17 cellular contexts compared by ENCODE assay signal in the genomic region with DNA sequence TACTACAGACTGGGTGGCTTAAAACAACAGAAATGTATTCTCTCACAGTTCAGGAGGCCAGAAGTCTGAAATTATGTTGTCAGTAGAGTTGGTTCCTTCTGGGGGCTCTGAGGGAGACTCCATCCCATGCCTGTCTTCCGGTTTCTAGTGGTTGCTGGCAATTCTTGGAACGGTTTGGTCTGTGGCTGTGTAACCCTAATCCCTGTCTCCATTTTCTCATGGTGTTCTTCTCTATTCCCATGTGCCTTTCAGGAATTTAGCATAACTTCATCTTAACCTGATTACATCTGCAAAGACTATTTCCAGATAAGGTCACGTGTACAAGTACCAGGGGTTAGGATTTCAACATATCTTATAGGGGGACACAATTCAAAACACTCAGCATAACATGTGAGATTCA.
A peak's percentile ranks its signal among the peaks of the same experiment; 100 is the strongest.
DNase-seq lines count a peak whose midpoint lies in the region; ATAC-seq and TF ChIP-seq lines count a peak whose summit lies in the region.
"Had no signal": no experiment of that assay in that cellular context is flagged by ENCODE, and none has a peak within 500 bp of the region (broad histone marks: within the 10 kb centered on the region; RNA-seq: fewer than 3 reads in every experiment).

No MANE protein-coding gene starts in this region.

- DNase-seq in AG04450 (ENCODE audit: low read depth, low spot score), result no peak
- DNase-seq in PC-3, result no peak
- peak; percentile 85 for DNase-seq in choroid plexus epithelial cell (ENCODE audit: low read depth)
- DNase-seq in neural progenitor cell (ENCODE audit: low spot score), result no peak
- no peak for DNase-seq in NCI-H82 treated with DMSO at 0.1 percent for 48 hours (lab: John Stamatoyannopoulos, UW; ENCODE audit: unreplicated experiment)
- DNase-seq in cerebellar nuclear complex (lab: John Stamatoyannopoulos, UW), result no peak
- DNase-seq in COLO829 (ENCODE audit: low spot score), result no peak
- DNase-seq: CD4-positive, CD25-positive, alpha-beta regulatory T cell; DMS79; H9; NCI-H1417; NCI-H187 treated with DMSO at 0.1 percent for 48 hours; NCI-H774 had no signal

- H3K36me3 Mint-ChIP-seq in neural progenitor cell, result no peaks in the 10 kb centered on the region

- H3K4me3 Mint-ChIP-seq in neural progenitor cell, result no peak overlapping the region
- H3K4me3 Mint-ChIP-seq: CD4-positive, CD25-positive, alpha-beta regulatory T cell; H9 had no signal

- no peak for ATAC-seq in PC-3
- ATAC-seq: Right ventricle myocardium inferior had no signal

- CTCF ChIA-PET in AG04450 (lab: Charles Lee) (no interaction called here), PC-3 (lab: Charles Lee) (no interaction called here)

- H3K27ac Mint-ChIP-seq in neural progenitor cell, result no peak overlapping the region
- H3K27ac Mint-ChIP-seq: CD4-positive, CD25-positive, alpha-beta regulatory T cell; H9 had no signal

- H3K9me3 ChIP-seq in AG04450 (ENCODE audit: control insufficient read depth, insufficient read depth, low read length), result peaks cover 10% of the 10 kb centered on the region
- 0 out of 2 replicates have a peak, but pooled peaks cover 8% of the 10 kb centered on the region for H3K9me3 ChIP-seq in PC-3 (ENCODE audit: low read length)
- H3K9me3 ChIP-seq in neutrophil, result no peaks in the 10 kb centered on the region
- no peaks in the 10 kb centered on the region for H3K9me3 ChIP-seq in neural progenitor cell (ENCODE audit: low read depth)

- BruUV-seq in PC-3 (replicated peaks; lab: Mats Ljungman, UMichigan), result no TSS peak

- H3K4me1 Mint-ChIP-seq in neural progenitor cell, result no peaks in the 10 kb centered on the region
- H3K4me1 Mint-ChIP-seq: CD4-positive, CD25-positive, alpha-beta regulatory T cell; H9 had no signal

- H3K9ac ChIP-seq in PC-3 (ENCODE audit: low read length) (peak overlapping the region; percentile 7; the same call in 1 of the 2 replicates), neural progenitor cell (no peak overlapping the region)

- H3K27me3 ChIP-seq in AG04450 (ENCODE audit: control insufficient read depth, insufficient read depth, low read length) (peaks cover 21% of the 10 kb centered on the region), PC-3 (ENCODE audit: low read length) (peaks cover 20% of the 10 kb centered on the region; the same call in 1 of the 2 replicates), neutrophil (peaks cover 21% of the 10 kb centered on the region), neural progenitor cell (peaks cover 18% of the 10 kb centered on the region)

- peak overlapping the region; percentile 85 for H3K27ac ChIP-seq in AG04450 (ENCODE audit: low read depth, low read length)
- peak overlapping the region; percentile 73 for H3K27ac ChIP-seq in PC-3 (ENCODE audit: low read length)
- H3K27ac ChIP-seq in neutrophil, result peak overlapping the region; percentile 56
- no peak overlapping the region for H3K27ac ChIP-seq in neural progenitor cell
- H3K27ac ChIP-seq: PC-9, SK-N-MC had no signal

- intact Hi-C loops in PC-3 (cut with micrococcal nuclease), result no loop called here

- no peaks in the 10 kb centered on the region for H3K9me2 ChIP-seq in PC-3 (replicated peaks; ENCODE audit: low read length)

- peaks cover 6% of the 10 kb centered on the region for H3K9me3 Mint-ChIP-seq in neural progenitor cell

- TF ChIP-seq CTCF in AG04450 (IDR thresholded peaks at IDR 0.05; ENCODE audit: low read depth, low read length), result no peak
- no peak for TF ChIP-seq CTCF in PC-3 (conservative IDR thresholded peaks at IDR 0.05; ENCODE audit: low read depth, low read length)
- TF ChIP-seq CTCF in choroid plexus epithelial cell (conservative IDR thresholded peaks at IDR 0.05; ENCODE audit: low read depth, low read length), result no peak
- no peak for TF ChIP-seq CTCF in neutrophil (IDR thresholded peaks at IDR 0.05)
- TF ChIP-seq CTCF in neural progenitor cell (IDR thresholded peaks at IDR 0.05), result no peak

- POLR2A ChIA-PET in AG04450 (lab: Yijun Ruan, JAX) (no interaction called here), PC-3 (lab: Charles Lee; ENCODE audit: unreplicated experiment) (no interaction called here)

- H3K79me2 ChIP-seq in PC-3 (ENCODE audit: low read length) (no peaks in the 10 kb centered on the region), neural progenitor cell (ENCODE audit: low read depth) (no peaks in the 10 kb centered on the region)

- peaks cover 8% of the 10 kb centered on the region for H3K27me3 Mint-ChIP-seq in neural progenitor cell (ENCODE audit: insufficient read depth, low read depth)

- H3K4me2 ChIP-seq in PC-3 (ENCODE audit: low read length), result peak overlapping the region; percentile 20
- H3K4me2 ChIP-seq in neural progenitor cell, result no peak overlapping the region
- H3K4me2 ChIP-seq: PC-9 had no signal

- peaks cover 16% of the 10 kb centered on the region for H3F3A ChIP-seq in PC-3 (ENCODE audit: low read length, unreplicated experiment)
- no peaks in the 10 kb centered on the region for H3F3A ChIP-seq in neural progenitor cell (ENCODE audit: low read depth)

- no peaks in the 10 kb centered on the region for H3K36me3 ChIP-seq in PC-3 (ENCODE audit: low read depth, low read length)
- H3K36me3 ChIP-seq in neutrophil, result no peaks in the 10 kb centered on the region
- H3K36me3 ChIP-seq in neural progenitor cell, result no peaks in the 10 kb centered on the region

- H4K20me1 ChIP-seq in PC-3 (ENCODE audit: low read length) (no peaks in the 10 kb centered on the region), neural progenitor cell (ENCODE audit: low read depth) (no peaks in the 10 kb centered on the region)

- H3K4me3 ChIP-seq in AG04450 (ENCODE audit: low read depth, low read length), result no peak overlapping the region
- H3K4me3 ChIP-seq in PC-3 (ENCODE audit: low read length), result no peak overlapping the region
- H3K4me3 ChIP-seq in choroid plexus epithelial cell (ENCODE audit: low read depth, low read length), result no peak overlapping the region
- H3K4me3 ChIP-seq in neutrophil (ENCODE audit: low read depth in 1 of 2, low read length in 1 of 2), result no peak overlapping the region
- no peak overlapping the region for H3K4me3 ChIP-seq in neural progenitor cell
- H3K4me3 ChIP-seq: PC-9, SK-N-MC had no signal

- peaks cover 18% of the 10 kb centered on the region for H3K4me1 ChIP-seq in PC-3 (ENCODE audit: insufficient read depth, low read length)
- H3K4me1 ChIP-seq in neutrophil (ENCODE audit: control insufficient read depth in 1 of 2, insufficient read depth in 1 of 2, low read depth in 1 of 2, low read length in 1 of 2), result no peaks in the 10 kb centered on the region
- H3K4me1 ChIP-seq in neural progenitor cell, result peaks cover 3% of the 10 kb centered on the region

- H2AFZ ChIP-seq in PC-3 (ENCODE audit: low read length) (0 out of 2 replicates have a peak overlapping the region, but pooled peaks have one; percentile 4), neural progenitor cell (replicated peaks) (no peak overlapping the region)
- H2AFZ ChIP-seq: PC-9 had no signal
